ENCODE assay signal across 3 cellular contexts in the genomic region with DNA sequence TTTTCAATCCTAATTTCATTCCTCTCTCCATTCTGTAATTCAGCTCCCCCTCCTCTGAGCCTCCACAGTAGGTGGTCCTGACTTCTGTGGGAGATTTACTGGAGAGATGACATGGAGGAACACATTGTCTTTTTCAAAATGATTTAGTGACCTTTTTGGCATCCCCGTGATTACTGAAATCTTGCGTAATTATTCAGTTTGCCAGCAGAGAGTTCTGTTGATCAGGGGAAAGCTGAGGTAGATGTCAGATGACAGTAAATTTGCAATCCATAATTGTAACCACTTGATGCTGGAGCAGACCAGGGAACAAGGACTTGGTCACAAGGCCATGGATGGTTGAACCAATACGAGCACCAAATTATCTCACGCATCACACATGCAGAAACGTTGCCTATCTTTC.
TF ChIP-seq lines count a peak whose summit lies in the region.

No MANE protein-coding gene starts in this region.

TF ChIP-seq in IMR-90, 13 proteins besides CTCF, POLR2A, EP300 and RAD21:
- peak; percentile 32; the same call in 1 of the 2 replicates for TF ChIP-seq CEBPB (IDR thresholded peaks at IDR 0.05; ENCODE audit: low read depth, low read length)
- no peak for TF ChIP-seq MAZ (IDR thresholded peaks at IDR 0.05; ENCODE audit: borderline replicate concordance, low read depth, low read length)
- TF ChIP-seq, protein P1, sequence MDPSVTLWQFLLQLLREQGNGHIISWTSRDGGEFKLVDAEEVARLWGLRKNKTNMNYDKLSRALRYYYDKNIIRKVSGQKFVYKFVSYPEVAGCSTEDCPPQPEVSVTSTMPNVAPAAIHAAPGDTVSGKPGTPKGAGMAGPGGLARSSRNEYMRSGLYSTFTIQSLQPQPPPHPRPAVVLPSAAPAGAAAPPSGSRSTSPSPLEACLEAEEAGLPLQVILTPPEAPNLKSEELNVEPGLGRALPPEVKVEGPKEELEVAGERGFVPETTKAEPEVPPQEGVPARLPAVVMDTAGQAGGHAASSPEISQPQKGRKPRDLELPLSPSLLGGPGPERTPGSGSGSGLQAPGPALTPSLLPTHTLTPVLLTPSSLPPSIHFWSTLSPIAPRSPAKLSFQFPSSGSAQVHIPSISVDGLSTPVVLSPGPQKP (IDR thresholded peaks at IDR 0.05; ENCODE audit: borderline replicate concordance, low read depth, low read length): no peak
- TF ChIP-seq MXI1 (IDR thresholded peaks at IDR 0.05; ENCODE audit: borderline replicate concordance, low read depth, low read length): no peak
TF ChIP-seq in IMR-90: peak in this region for 1.

TF ChIP-seq in K562, 482 proteins besides CTCF, POLR2A, EP300 and RAD21:
- peak; percentile 66; the same call in 1 of the 2 replicates for TF ChIP-seq CEBPB (tag; IDR thresholded peaks at IDR 0.05)
- no peak for TF ChIP-seq NR2F6 (CRISPR knock-in tag; IDR thresholded peaks at IDR 0.05)

TF ChIP-seq in HepG2, 621 proteins besides CTCF, POLR2A, EP300 and RAD21:
- TF ChIP-seq BCL6 (CRISPR knock-in tag; IDR thresholded peaks at IDR 0.05) (no peak), CEBPB (IDR thresholded peaks at IDR 0.05; ENCODE audit: borderline replicate concordance, low read depth, low read length) (peak; percentile 73), PAF1 (CRISPR knock-in tag; IDR thresholded peaks at IDR 0.05) (no peak)
